Comparison of ENCODE assay signal across 18 cellular contexts in genomic region chr15:64919721-64920120, GRCh38.
"Had no signal": no experiment of that assay in that cellular context is flagged by ENCODE, and none has a peak within 500 bp of the region (broad histone marks: within the 10 kb centered on the region; RNA-seq: fewer than 3 reads in every experiment).

No MANE protein-coding gene starts in this region.

- H3K36me3 ChIP-seq: colonic mucosa, gastroesophageal sphincter, heart left ventricle, left lung, lower lobe of right lung had no signal

- H3K4me1 ChIP-seq: colonic mucosa, foreskin keratinocyte, left lung, lower lobe of right lung had no signal

- H3K9me3 ChIP-seq: colonic mucosa, esophagus muscularis mucosa, gastroesophageal sphincter, left lung, lower lobe of right lung, mucosa of descending colon had no signal

- H3K27ac ChIP-seq: colonic mucosa, dorsolateral prefrontal cortex, esophagus muscularis mucosa, foreskin keratinocyte, gastroesophageal sphincter, heart left ventricle, left lung, lower lobe of right lung had no signal

- H3K27me3 ChIP-seq: colonic mucosa, dorsolateral prefrontal cortex, esophagus muscularis mucosa, foreskin keratinocyte, gastroesophageal sphincter, heart left ventricle, left lung had no signal

- DNase-seq: colonic mucosa; cortex of kidney; dermis blood vessel endothelial cell; dorsolateral prefrontal cortex; effector CD4-positive, alpha-beta T cell; effector memory CD4-positive, alpha-beta T cell; foreskin keratinocyte; heart left ventricle; hippocampal formation; left cardiac atrium; left lung; left ventricle myocardium superior; lower lobe of right lung; mesenchymal stem cell; mucosa of descending colon; naive B cell had no signal

- ATAC-seq: foreskin keratinocyte, gastroesophageal sphincter, heart left ventricle, left cardiac atrium, left lung, left ventricle myocardium superior, lower lobe of right lung, mucosa of descending colon had no signal

- H3K4me3 ChIP-seq: colonic mucosa, dorsolateral prefrontal cortex, esophagus muscularis mucosa, gastroesophageal sphincter, heart left ventricle, left lung, lower lobe of right lung, mucosa of descending colon had no signal
